8 cellular contexts compared by ENCODE assay signal in genomic region chr4:10116625-10117423, GRCh38. TPM values are rescaled to one million over a fixed set of nuclear protein-coding genes. Genes with fewer than 3 reads are reported as not detected.
DNase-seq lines count a peak whose midpoint lies in the region; ATAC-seq and TF ChIP-seq lines count a peak whose summit lies in the region.

Gene WDR1, minus strand, starts transcription at chr4:10116799. Its CDS starts 133 bp downstream, at chr4:10116666.

- H3K27ac ChIP-seq in SK-N-MC: peak within 1 kb of the TSS; percentile 83
- H3K27ac ChIP-seq in gastroesophageal sphincter: peak within 1 kb of the TSS; percentile 93 to 99 (median 98)
- H3K27ac ChIP-seq in substantia nigra (ENCODE audit: low read depth, low read length, poor library complexity, severe bottlenecking): peak within 1 kb of the TSS; percentile 85

- no peaks in the 10 kb centered on the region for H3K27me3 Mint-ChIP-seq in activated naive CD4-positive, alpha-beta T cell treated with anti-CD3 and anti-CD28 coated beads, Interleukin-2, amount 10 ng/mL, durations not matched to agents 7 days and 5 days

- H3K4me3 Mint-ChIP-seq in activated naive CD4-positive, alpha-beta T cell treated with anti-CD3 and anti-CD28 coated beads, Interleukin-2, amount 10 ng/mL, durations not matched to agents 7 days and 5 days: peak within 1 kb of the TSS; percentile 95

- TF ChIP-seq POLR2A in gastroesophageal sphincter (IDR thresholded peaks at IDR 0.05): peak; percentile 94 to 95

- H3K27ac Mint-ChIP-seq in activated naive CD4-positive, alpha-beta T cell treated with anti-CD3 and anti-CD28 coated beads, Interleukin-2, amount 10 ng/mL, durations not matched to agents 7 days and 5 days: peak within 1 kb of the TSS; percentile 97

- peak; percentile 97 for ATAC-seq in gastroesophageal sphincter

- H3K36me3 ChIP-seq in SK-N-MC (ENCODE audit: insufficient read depth, low read length) (peaks cover 19% of the 10 kb centered on the region; the same call in 1 of the 2 replicates), gastroesophageal sphincter (peaks cover 0 to 35% of the 10 kb centered on the region in 2 donors)

- no peaks in the 10 kb centered on the region for H3K27me3 ChIP-seq in gastroesophageal sphincter

- peaks cover 41% of the 10 kb centered on the region for H3K36me3 Mint-ChIP-seq in activated naive CD4-positive, alpha-beta T cell treated with anti-CD3 and anti-CD28 coated beads, Interleukin-2, amount 10 ng/mL, durations not matched to agents 7 days and 5 days

- no peak for TF ChIP-seq EP300 in gastroesophageal sphincter (IDR thresholded peaks at IDR 0.05)

- H3K9ac ChIP-seq in SK-N-MC (ENCODE audit: insufficient read length): peak within 1 kb of the TSS; percentile 93

- H3K4me3 ChIP-seq in HFF-Myc (replicated peaks; ENCODE audit: low read depth, low read length): peak within 1 kb of the TSS; percentile 85
- peak within 1 kb of the TSS; percentile 82 for H3K4me3 ChIP-seq in SK-N-MC
- H3K4me3 ChIP-seq in gastroesophageal sphincter: peak within 1 kb of the TSS; percentile 62 to 93

- H3K9me3 Mint-ChIP-seq in activated naive CD4-positive, alpha-beta T cell treated with anti-CD3 and anti-CD28 coated beads, Interleukin-2, amount 10 ng/mL, durations not matched to agents 7 days and 5 days: no peaks in the 10 kb centered on the region

- WGBS in gastroesophageal sphincter (ENCODE audit: low coverage in 1 of 2), 2 donors: 0% methylated on average over 7 of the region's 90 CpGs; no CpG with 5 or more reads in 1 of the 2 donors

- H3K9me3 ChIP-seq in SK-N-MC (ENCODE audit: low read depth, low read length) (no peaks in the 10 kb centered on the region), gastroesophageal sphincter (no peaks in the 10 kb centered on the region)

- H3K4me1 Mint-ChIP-seq in activated naive CD4-positive, alpha-beta T cell treated with anti-CD3 and anti-CD28 coated beads, Interleukin-2, amount 10 ng/mL, durations not matched to agents 7 days and 5 days: peaks cover 72% of the 10 kb centered on the region

- DNase-seq in GM04504 (ENCODE audit: low read depth) (peak; percentile 92), HFF-Myc (ENCODE audit: extremely low read depth, low read depth) (peak; percentile 60), NAMALWA (ENCODE audit: low spot score) (peak; percentile 90), SK-N-MC (ENCODE audit: low read depth, low spot score) (peak; percentile 6), non-pigmented ciliary epithelial cell (ENCODE audit: low read depth) (peak; percentile 75), substantia nigra (lab: John Stamatoyannopoulos, UW) (peak; percentile 66 to 99 (median 91))
- DNase-seq in activated naive CD4-positive, alpha-beta T cell treated with anti-CD3 and anti-CD28 coated beads, Interleukin-2, amount 10 ng/mL, durations not matched to agents 7 days and 5 days: peak; percentile 93

- CTCF ChIA-PET in activated naive CD4-positive, alpha-beta T cell treated with anti-CD3 and anti-CD28 coated beads, Interleukin-2, amount 10 ng/mL, durations not matched to agents 7 days and 5 days (lab: Charles Lee): interaction anchor here (1.1 to 2.1 kb wide), 7 partner anchors 9 to 44 kb away, joined by 3 to 9 read pairs (median 4); no protein-coding TSS in a partner anchor

- peaks cover 2 to 85% (median 33%) of the 10 kb centered on the region in 3 donors for H3K4me1 ChIP-seq in gastroesophageal sphincter

- no peak for TF ChIP-seq CTCF in HFF-Myc (IDR thresholded peaks at IDR 0.05; ENCODE audit: low read depth, low read length, missing control alignments)
- TF ChIP-seq CTCF in gastroesophageal sphincter (IDR thresholded peaks at IDR 0.05): no peak

RNA-seq across cellular contexts. Expression of gene WDR1, which starts in this region (rescaled TPM):
- total RNA-seq in gastroesophageal sphincter: 100 to 1,000 TPM; 353 to 530 (median 419) TPM

Comparison
In these comparisons a context has a peak if more than half of its experiments do, and no peak if none do; other contexts are left out.
1. Peak in every context shown above with its lines: DNase-seq, ATAC-seq, H3K4me3 ChIP-seq and H3K27ac ChIP-seq.
2. DNase-seq: peak in every context shown above with its lines; median percentile 93 in activated naive CD4-positive, alpha-beta T cell treated with anti-CD3 and anti-CD28 coated beads, Interleukin-2, amount 10 ng/mL, durations not matched to agents 7 days and 5 days; 92 in GM04504; 91 in substantia nigra; 90 in NAMALWA; 75 in non-pigmented ciliary epithelial cell; 60 in HFF-Myc; 6 in SK-N-MC.